ENCODE assay signal across 17 cellular contexts in the genomic region with DNA sequence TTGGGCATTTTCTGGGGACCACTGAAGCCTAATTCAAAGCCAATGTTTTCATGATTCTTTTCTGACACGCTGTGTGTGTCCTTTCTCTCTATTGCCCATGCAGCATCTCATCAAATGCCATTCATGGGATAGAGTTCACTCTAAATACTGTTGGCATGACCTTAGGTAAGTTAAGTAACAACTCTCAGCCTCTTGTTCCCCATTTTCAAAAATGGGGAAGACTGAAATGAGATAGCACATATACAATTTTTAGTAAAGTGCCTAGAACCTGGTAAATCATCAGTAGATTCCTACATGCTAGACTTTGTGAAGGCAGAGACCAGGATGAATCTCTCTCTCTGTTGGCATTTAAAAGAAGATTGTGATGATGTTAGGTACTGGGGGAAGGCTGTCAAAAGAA.
"Had no signal": no experiment of that assay in that cellular context is flagged by ENCODE, and none has a peak within 500 bp of the region (broad histone marks: within the 10 kb centered on the region; RNA-seq: fewer than 3 reads in every experiment).

No MANE protein-coding gene starts in this region.

- DNase-seq: dermis blood vessel endothelial cell; foreskin keratinocyte; kidney; left cardiac atrium; left ventricle myocardium inferior; lower lobe of right lung; natural killer cell; nucleus accumbens; ovary; sigmoid colon; stimulated activated CD4-positive, alpha-beta T cell treated with anti-CD3 and anti-CD28 coated beads, Interleukin-2, amount 100 ng/mL, for 24 hours; stimulated activated naive CD4-positive, alpha-beta T cell; stomach; trophoblast cell had no signal

- H3K27ac ChIP-seq: foreskin keratinocyte, hepatocyte, left ventricle myocardium inferior, lower lobe of right lung, ovary, right atrium auricular region, sigmoid colon, skin epidermis, stomach had no signal
